9 cellular contexts compared by ENCODE assay signal in genomic region chr12:1518763-1519516, GRCh38.
DNase-seq lines count a peak whose midpoint lies in the region; ATAC-seq and TF ChIP-seq lines count a peak whose summit lies in the region.
"Had no signal": no experiment of that assay in that cellular context is flagged by ENCODE, and none has a peak within 500 bp of the region (broad histone marks: within the 10 kb centered on the region; RNA-seq: fewer than 3 reads in every experiment).

No MANE protein-coding gene starts in this region.

- H3K27ac ChIP-seq in CD8-positive, alpha-beta T cell (ENCODE audit: low read depth, low read length), result no peak overlapping the region

- peaks cover 16% of the 10 kb centered on the region for H3K27me3 ChIP-seq in mucosa of stomach (ENCODE audit: control insufficient read depth, insufficient read depth, low read length)
- H3K27me3 ChIP-seq in CD8-positive, alpha-beta T cell (ENCODE audit: insufficient read depth, low read length), result no peaks in the 10 kb centered on the region

- CTCF ChIA-PET in CD8-positive, alpha-beta T cell (lab: Charles Lee), result interaction anchor here (0.7 to 1.3 kb wide), 2 partner anchors 14 to 116 kb away, joined by 3 to 4 read pairs; no protein-coding TSS in a partner anchor

- no peak overlapping the region for H3K4me3 ChIP-seq in mucosa of stomach (ENCODE audit: low read length)
- no peak overlapping the region for H3K4me3 ChIP-seq in CD8-positive, alpha-beta T cell (ENCODE audit: low read depth, low read length)

- DNase-seq in DMS53 (lab: John Stamatoyannopoulos, UW) (peak; percentile 98), NCI-H146 (lab: John Stamatoyannopoulos, UW) (peak; percentile 65), brain pericyte (ENCODE audit: low read depth, low spot score) (peak; percentile 46), NCI-H1048 (lab: John Stamatoyannopoulos, UW) (no peak)
- DNase-seq in CD8-positive, alpha-beta T cell, result no peak
- DNase-seq: activated CD4-positive, alpha-beta T cell treated with anti-CD3 and anti-CD28 coated beads, Interleukin-2, amount 10 ng/mL, durations not matched to agents 7 days and 5 days had no signal

- no peak overlapping the region for H3K4me3 Mint-ChIP-seq in CD8-positive, alpha-beta T cell
- H3K4me3 Mint-ChIP-seq: activated CD4-positive, alpha-beta T cell treated with anti-CD3 and anti-CD28 coated beads, Interleukin-2, amount 10 ng/mL, durations not matched to agents 7 days and 5 days had no signal

- POLR2A ChIA-PET in CD8-positive, alpha-beta T cell (lab: Charles Lee), result no interaction called here

- ATAC-seq in GM18520 (IDR thresholded peaks at IDR 0.05; ENCODE audit: unreplicated experiment), result no peak
- no peak for ATAC-seq in CD8-positive, alpha-beta T cell
- no peak for ATAC-seq in GM21528 (IDR thresholded peaks at IDR 0.05; ENCODE audit: low FRiP score, unreplicated experiment)

- H3K4me1 Mint-ChIP-seq in CD8-positive, alpha-beta T cell (ENCODE audit: low read depth), result no peaks in the 10 kb centered on the region
- H3K4me1 Mint-ChIP-seq: activated CD4-positive, alpha-beta T cell treated with anti-CD3 and anti-CD28 coated beads, Interleukin-2, amount 10 ng/mL, durations not matched to agents 7 days and 5 days had no signal

- peaks cover 3% of the 10 kb centered on the region for H3K9me3 Mint-ChIP-seq in CD8-positive, alpha-beta T cell
- H3K9me3 Mint-ChIP-seq: activated CD4-positive, alpha-beta T cell treated with anti-CD3 and anti-CD28 coated beads, Interleukin-2, amount 10 ng/mL, durations not matched to agents 7 days and 5 days had no signal

- no peak overlapping the region for H3K27ac Mint-ChIP-seq in CD8-positive, alpha-beta T cell
- H3K27ac Mint-ChIP-seq: activated CD4-positive, alpha-beta T cell treated with anti-CD3 and anti-CD28 coated beads, Interleukin-2, amount 10 ng/mL, durations not matched to agents 7 days and 5 days had no signal

- H3K27me3 Mint-ChIP-seq in CD8-positive, alpha-beta T cell (ENCODE audit: low read depth), result peaks cover 25% of the 10 kb centered on the region

- TF ChIP-seq CTCF in CD8-positive, alpha-beta T cell (IDR thresholded peaks at IDR 0.05), result no peak

- intact Hi-C loops in CD8-positive, alpha-beta T cell (cut with DNase I, micrococcal nuclease), result no loop called here

- no peaks in the 10 kb centered on the region for H3K36me3 ChIP-seq in mucosa of stomach (ENCODE audit: control insufficient read depth, insufficient read depth, low read length)
- H3K36me3 ChIP-seq in CD8-positive, alpha-beta T cell (ENCODE audit: insufficient read depth, low read length), result no peaks in the 10 kb centered on the region

- no peaks in the 10 kb centered on the region for H3K36me3 Mint-ChIP-seq in CD8-positive, alpha-beta T cell

- H3K4me1 ChIP-seq in mucosa of stomach (ENCODE audit: control insufficient read depth, insufficient read depth, low read length), result peaks cover 15% of the 10 kb centered on the region
- H3K4me1 ChIP-seq in CD8-positive, alpha-beta T cell (ENCODE audit: insufficient read depth, low read length), result no peaks in the 10 kb centered on the region

- no peaks in the 10 kb centered on the region for H3K9me3 ChIP-seq in mucosa of stomach (ENCODE audit: control insufficient read depth, low read length)
- no peaks in the 10 kb centered on the region for H3K9me3 ChIP-seq in CD8-positive, alpha-beta T cell (ENCODE audit: low read length)

- peak overlapping the region; percentile 50 for H3K9ac ChIP-seq in mucosa of stomach (ENCODE audit: low read length)

Comparison
In these comparisons a context has a peak if more than half of its experiments do, and no peak if none do; other contexts are left out.
1. DNase-seq: peak in DMS53 (single experiment), NCI-H146 (single experiment) and brain pericyte (single experiment); none in CD8-positive, alpha-beta T cell (0 of 7) and NCI-H1048 (single experiment).